Comparison of ENCODE assay signal across 4 cellular contexts in genomic region chr18:43380098-43380672, GRCh38.
"Had no signal": no experiment of that assay in that cellular context is flagged by ENCODE, and none has a peak within 500 bp of the region (broad histone marks: within the 10 kb centered on the region; RNA-seq: fewer than 3 reads in every experiment).

No MANE protein-coding gene starts in this region.

- H3K4me3 ChIP-seq: GM23338 had no signal

- ATAC-seq: GM23338, HepG2 had no signal

- DNase-seq: H9, HCEC 1CT had no signal
